Comparison of ENCODE assay signal across 8 cellular contexts in genomic region chrX:154436597-154437397, GRCh38. TPM values are rescaled to one million over a fixed set of nuclear protein-coding genes. Genes with fewer than 3 reads are reported as not detected.
DNase-seq lines count a peak whose midpoint lies in the region; ATAC-seq, FAIRE-seq and TF ChIP-seq lines count a peak whose summit lies in the region.

GDI1 (plus strand) TSS chrX:154437154; CDS start chrX:154437255, 101 bp downstream.

- peaks cover 22% of the 10 kb centered on the region for H3K4me1 Mint-ChIP-seq in activated naive CD4-positive, alpha-beta T cell treated with anti-CD3 and anti-CD28 coated beads for 36 hours (ENCODE audit: low read depth)

- peak within 1 kb of the TSS; percentile 68 to 81 (median 75) for H3K4me3 ChIP-seq in Peyer's patch

- intact Hi-C loops in activated naive CD4-positive, alpha-beta T cell treated with anti-CD3 and anti-CD28 coated beads for 36 hours (cut with micrococcal nuclease) = loop anchor here (2.0 kb wide), 2 partner anchors 54 to 66 kb away; partner anchors contain the start of gene SLC10A3

- H3K27me3 ChIP-seq in Peyer's patch = no peaks in the 10 kb centered on the region

- peak; percentile 60 for DNase-seq in Daoy (ENCODE audit: low read depth)
- DNase-seq in Peyer's patch = peak in 2 of 3 donors; percentile 66 to 67
- peak; percentile 55 for DNase-seq in activated naive CD4-positive, alpha-beta T cell treated with anti-CD3 and anti-CD28 coated beads for 36 hours
- DNase-seq in germinal center (ENCODE audit: low spot score) = peak; percentile 84
- peak in 34 of 56 donors; percentile 1 to 65 (median 30) for DNase-seq in nucleus accumbens (lab: John Stamatoyannopoulos, UW)
- DNase-seq in RCC 7860 (ENCODE audit: low spot score) = no peak

- H3K36me3 Mint-ChIP-seq in activated naive CD4-positive, alpha-beta T cell treated with anti-CD3 and anti-CD28 coated beads for 36 hours (ENCODE audit: low read depth) = peaks cover 4% of the 10 kb centered on the region

- peaks cover 0 to 14% (median 0%) of the 10 kb centered on the region in 4 donors for H3K4me1 ChIP-seq in Peyer's patch

- CTCF ChIA-PET in activated naive CD4-positive, alpha-beta T cell treated with anti-CD3 and anti-CD28 coated beads for 36 hours (lab: Charles Lee) = no interaction called here

- H3K27me3 Mint-ChIP-seq in activated naive CD4-positive, alpha-beta T cell treated with anti-CD3 and anti-CD28 coated beads for 36 hours (ENCODE audit: low read depth) = no peaks in the 10 kb centered on the region

- H3K27ac Mint-ChIP-seq in activated naive CD4-positive, alpha-beta T cell treated with anti-CD3 and anti-CD28 coated beads for 36 hours = peak within 1 kb of the TSS; percentile 82

- H3K4me3 Mint-ChIP-seq in activated naive CD4-positive, alpha-beta T cell treated with anti-CD3 and anti-CD28 coated beads for 36 hours = peak within 1 kb of the TSS; percentile 84

- no peak for TF ChIP-seq CTCF in Peyer's patch (IDR thresholded peaks at IDR 0.05)

- no peaks in the 10 kb centered on the region for H3K9me3 ChIP-seq in Peyer's patch

- ATAC-seq in HG02885 (IDR thresholded peaks at IDR 0.05; ENCODE audit: poor library complexity, unreplicated experiment) (peak; percentile 52), GM18870 (IDR thresholded peaks at IDR 0.05; ENCODE audit: unreplicated experiment) (no peak)

- H3K27ac ChIP-seq in Peyer's patch = peak within 1 kb of the TSS; percentile 84 to 95 (median 92)

- peaks cover 0 to 27% (median 0%) of the 10 kb centered on the region in 3 donors for H3K36me3 ChIP-seq in Peyer's patch

- peak in 1 of 2 donors; percentile 17 for TF ChIP-seq POLR2A in Peyer's patch (IDR thresholded peaks at IDR 0.05)

- no peak for FAIRE-seq in RCC 7860 (lab: Jason Lieb, UNC)

- H3K9me3 Mint-ChIP-seq in activated naive CD4-positive, alpha-beta T cell treated with anti-CD3 and anti-CD28 coated beads for 36 hours = no peaks in the 10 kb centered on the region

RNA-seq across cellular contexts. Expression of gene GDI1, which starts in this region (rescaled TPM):
- total RNA-seq in Daoy (2014; rRNA removed; shearing (Covaris generic)) = 71.6 and 103 TPM in 2 replicates
- total RNA-seq in Peyer's patch = 100 to 1,000 TPM in 2 of 4 donors, 10 to 100 TPM in 2; 65.2 to 278 (median 117) TPM
- total RNA-seq in activated naive CD4-positive, alpha-beta T cell treated with anti-CD3 and anti-CD28 coated beads for 36 hours = 10 to 100 TPM; 93.6 to 96.9 TPM
